Comparison of ENCODE assay signal across 1 cellular context in the genomic region with DNA sequence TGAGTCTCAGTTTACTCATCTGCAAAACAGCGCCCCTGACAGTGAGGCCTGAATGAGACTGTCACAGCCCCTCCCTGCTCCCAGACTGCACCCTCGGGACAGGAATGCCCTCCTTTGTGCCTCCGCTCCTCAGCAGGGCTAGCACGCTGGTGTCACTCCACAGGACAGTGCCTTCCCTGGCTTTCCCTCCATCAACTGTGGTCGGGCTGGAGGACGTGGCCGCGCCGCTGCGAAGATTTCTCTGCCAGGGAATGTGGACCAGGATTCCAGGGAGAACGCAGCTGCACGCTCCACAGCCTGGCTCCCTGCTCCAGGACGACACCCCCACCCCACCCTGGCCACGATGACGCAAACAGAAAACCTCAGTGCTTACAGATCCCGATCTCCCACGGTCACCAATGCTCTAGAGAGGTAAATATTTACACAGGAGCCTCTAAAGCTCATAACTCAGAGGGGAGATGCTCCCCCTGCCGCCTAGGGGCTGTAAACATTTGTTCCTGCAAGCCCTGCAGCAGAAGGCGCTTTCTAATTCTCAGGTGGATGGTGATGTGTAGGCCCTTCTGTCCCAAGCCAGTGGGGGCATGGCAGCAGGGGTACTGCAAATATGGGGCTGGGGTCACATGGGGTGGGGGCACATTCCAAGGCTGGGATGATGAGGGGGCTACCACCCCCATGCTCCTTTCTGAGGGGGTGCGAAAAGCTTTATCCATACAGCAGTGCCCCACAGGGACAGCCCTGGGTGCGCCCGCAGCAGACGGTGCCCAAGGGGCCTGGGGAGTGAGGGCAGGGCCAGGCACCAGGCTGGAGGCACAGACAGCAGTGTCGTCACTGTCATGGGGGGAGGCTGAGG.
TF ChIP-seq lines count a peak whose summit lies in the region.

No MANE protein-coding gene starts in this region.

TF ChIP-seq in H1, 55 proteins besides CTCF, POLR2A, EP300 and RAD21 (continued from another document):
- TF ChIP-seq, protein P1, sequence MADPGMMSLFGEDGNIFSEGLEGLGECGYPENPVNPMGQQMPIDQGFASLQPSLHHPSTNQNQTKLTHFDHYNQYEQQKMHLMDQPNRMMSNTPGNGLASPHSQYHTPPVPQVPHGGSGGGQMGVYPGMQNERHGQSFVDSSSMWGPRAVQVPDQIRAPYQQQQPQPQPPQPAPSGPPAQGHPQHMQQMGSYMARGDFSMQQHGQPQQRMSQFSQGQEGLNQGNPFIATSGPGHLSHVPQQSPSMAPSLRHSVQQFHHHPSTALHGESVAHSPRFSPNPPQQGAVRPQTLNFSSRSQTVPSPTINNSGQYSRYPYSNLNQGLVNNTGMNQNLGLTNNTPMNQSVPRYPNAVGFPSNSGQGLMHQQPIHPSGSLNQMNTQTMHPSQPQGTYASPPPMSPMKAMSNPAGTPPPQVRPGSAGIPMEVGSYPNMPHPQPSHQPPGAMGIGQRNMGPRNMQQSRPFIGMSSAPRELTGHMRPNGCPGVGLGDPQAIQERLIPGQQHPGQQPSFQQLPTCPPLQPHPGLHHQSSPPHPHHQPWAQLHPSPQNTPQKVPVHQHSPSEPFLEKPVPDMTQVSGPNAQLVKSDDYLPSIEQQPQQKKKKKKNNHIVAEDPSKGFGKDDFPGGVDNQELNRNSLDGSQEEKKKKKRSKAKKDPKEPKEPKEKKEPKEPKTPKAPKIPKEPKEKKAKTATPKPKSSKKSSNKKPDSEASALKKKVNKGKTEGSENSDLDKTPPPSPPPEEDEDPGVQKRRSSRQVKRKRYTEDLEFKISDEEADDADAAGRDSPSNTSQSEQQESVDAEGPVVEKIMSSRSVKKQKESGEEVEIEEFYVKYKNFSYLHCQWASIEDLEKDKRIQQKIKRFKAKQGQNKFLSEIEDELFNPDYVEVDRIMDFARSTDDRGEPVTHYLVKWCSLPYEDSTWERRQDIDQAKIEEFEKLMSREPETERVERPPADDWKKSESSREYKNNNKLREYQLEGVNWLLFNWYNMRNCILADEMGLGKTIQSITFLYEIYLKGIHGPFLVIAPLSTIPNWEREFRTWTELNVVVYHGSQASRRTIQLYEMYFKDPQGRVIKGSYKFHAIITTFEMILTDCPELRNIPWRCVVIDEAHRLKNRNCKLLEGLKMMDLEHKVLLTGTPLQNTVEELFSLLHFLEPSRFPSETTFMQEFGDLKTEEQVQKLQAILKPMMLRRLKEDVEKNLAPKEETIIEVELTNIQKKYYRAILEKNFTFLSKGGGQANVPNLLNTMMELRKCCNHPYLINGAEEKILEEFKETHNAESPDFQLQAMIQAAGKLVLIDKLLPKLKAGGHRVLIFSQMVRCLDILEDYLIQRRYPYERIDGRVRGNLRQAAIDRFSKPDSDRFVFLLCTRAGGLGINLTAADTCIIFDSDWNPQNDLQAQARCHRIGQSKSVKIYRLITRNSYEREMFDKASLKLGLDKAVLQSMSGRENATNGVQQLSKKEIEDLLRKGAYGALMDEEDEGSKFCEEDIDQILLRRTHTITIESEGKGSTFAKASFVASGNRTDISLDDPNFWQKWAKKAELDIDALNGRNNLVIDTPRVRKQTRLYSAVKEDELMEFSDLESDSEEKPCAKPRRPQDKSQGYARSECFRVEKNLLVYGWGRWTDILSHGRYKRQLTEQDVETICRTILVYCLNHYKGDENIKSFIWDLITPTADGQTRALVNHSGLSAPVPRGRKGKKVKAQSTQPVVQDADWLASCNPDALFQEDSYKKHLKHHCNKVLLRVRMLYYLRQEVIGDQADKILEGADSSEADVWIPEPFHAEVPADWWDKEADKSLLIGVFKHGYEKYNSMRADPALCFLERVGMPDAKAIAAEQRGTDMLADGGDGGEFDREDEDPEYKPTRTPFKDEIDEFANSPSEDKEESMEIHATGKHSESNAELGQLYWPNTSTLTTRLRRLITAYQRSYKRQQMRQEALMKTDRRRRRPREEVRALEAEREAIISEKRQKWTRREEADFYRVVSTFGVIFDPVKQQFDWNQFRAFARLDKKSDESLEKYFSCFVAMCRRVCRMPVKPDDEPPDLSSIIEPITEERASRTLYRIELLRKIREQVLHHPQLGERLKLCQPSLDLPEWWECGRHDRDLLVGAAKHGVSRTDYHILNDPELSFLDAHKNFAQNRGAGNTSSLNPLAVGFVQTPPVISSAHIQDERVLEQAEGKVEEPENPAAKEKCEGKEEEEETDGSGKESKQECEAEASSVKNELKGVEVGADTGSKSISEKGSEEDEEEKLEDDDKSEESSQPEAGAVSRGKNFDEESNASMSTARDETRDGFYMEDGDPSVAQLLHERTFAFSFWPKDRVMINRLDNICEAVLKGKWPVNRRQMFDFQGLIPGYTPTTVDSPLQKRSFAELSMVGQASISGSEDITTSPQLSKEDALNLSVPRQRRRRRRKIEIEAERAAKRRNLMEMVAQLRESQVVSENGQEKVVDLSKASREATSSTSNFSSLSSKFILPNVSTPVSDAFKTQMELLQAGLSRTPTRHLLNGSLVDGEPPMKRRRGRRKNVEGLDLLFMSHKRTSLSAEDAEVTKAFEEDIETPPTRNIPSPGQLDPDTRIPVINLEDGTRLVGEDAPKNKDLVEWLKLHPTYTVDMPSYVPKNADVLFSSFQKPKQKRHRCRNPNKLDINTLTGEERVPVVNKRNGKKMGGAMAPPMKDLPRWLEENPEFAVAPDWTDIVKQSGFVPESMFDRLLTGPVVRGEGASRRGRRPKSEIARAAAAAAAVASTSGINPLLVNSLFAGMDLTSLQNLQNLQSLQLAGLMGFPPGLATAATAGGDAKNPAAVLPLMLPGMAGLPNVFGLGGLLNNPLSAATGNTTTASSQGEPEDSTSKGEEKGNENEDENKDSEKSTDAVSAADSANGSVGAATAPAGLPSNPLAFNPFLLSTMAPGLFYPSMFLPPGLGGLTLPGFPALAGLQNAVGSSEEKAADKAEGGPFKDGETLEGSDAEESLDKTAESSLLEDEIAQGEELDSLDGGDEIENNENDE (IDR thresholded peaks at IDR 0.05; ENCODE audit: insufficient replicate concordance, low read length), result no peak
- no peak for TF ChIP-seq EZH2 (IDR thresholded peaks at IDR 0.05; ENCODE audit: low read depth, low read length, severe bottlenecking)
- TF ChIP-seq, protein P2, sequence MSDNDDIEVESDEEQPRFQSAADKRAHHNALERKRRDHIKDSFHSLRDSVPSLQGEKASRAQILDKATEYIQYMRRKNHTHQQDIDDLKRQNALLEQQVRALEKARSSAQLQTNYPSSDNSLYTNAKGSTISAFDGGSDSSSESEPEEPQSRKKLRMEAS (IDR thresholded peaks at IDR 0.05), result no peak
- no peak for TF ChIP-seq MAFK (IDR thresholded peaks at IDR 0.05; ENCODE audit: low read depth, low read length)
- TF ChIP-seq CHD1 (IDR thresholded peaks at IDR 0.05; ENCODE audit: low read depth, low read length), result no peak
- TF ChIP-seq CEBPB (IDR thresholded peaks at IDR 0.05; ENCODE audit: low read depth, low read length), result no peak
TF ChIP-seq in H1: peak in this region for 0.
